In the genomic region with DNA sequence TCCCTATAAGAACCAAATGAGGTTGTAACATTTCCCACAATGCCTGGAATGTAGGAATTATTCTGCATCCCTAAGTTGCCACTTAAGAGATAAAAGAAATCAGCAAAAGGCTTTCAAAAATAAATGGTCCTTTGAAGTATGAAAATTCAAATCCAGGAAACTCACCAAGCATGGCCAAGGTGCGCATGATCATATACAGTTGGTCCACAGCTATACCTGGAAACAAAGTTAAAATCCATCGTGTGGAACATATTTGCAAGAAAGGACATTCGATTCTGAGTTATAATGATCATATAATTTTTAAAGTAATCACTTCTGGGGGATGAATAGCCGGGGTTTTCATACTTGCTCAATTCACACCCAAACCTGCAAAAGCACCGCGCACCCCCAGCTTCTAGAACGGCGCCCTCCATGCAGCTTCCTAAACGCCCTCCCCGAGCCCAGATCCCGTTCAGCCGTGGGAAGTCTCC, we compare ENCODE assay signal across 8 cellular contexts. TPM values are rescaled to one million over a fixed set of nuclear protein-coding genes. Genes with fewer than 3 reads are reported as not detected.
DNase-seq lines count a peak whose midpoint lies in the region; ATAC-seq, FAIRE-seq and TF ChIP-seq lines count a peak whose summit lies in the region.

No MANE protein-coding gene starts in this region.

- peaks cover 29% of the 10 kb centered on the region for H3K4me1 Mint-ChIP-seq in T-helper 2 cell treated with Interferon-gamma antibody and Interleukin-4, amounts not matched to agents 5 μg/mL and 100 μg/mL, for 36 hours (ENCODE audit: low read depth)

- H3K4me3 ChIP-seq in skeletal muscle satellite cell (ENCODE audit: low read length): peak overlapping the region; percentile 84

- H3K9ac ChIP-seq in skeletal muscle satellite cell (ENCODE audit: low read depth, low read length): peak overlapping the region; percentile 95

- peaks cover 10% of the 10 kb centered on the region for H3K4me1 ChIP-seq in foreskin keratinocyte
- H3K4me1 ChIP-seq in skeletal muscle satellite cell (ENCODE audit: control insufficient read depth, insufficient read depth, low read length): peaks cover 40% of the 10 kb centered on the region

- DNase-seq in H54 (ENCODE audit: insufficient read length, low spot score) (no peak), foreskin keratinocyte (peak; percentile 1 to 18), GM13976 (ENCODE audit: low spot score) (no peak), NCI-H446 treated with DMSO at 0.1 percent for 48 hours (lab: John Stamatoyannopoulos, UW) (no peak), GF-D8 (lab: John Stamatoyannopoulos, UW) (no peak)
- no peak for DNase-seq in T-helper 2 cell treated with Interferon-gamma antibody and Interleukin-4, amounts not matched to agents 5 μg/mL and 100 μg/mL, for 36 hours (ENCODE audit: low spot score)
- no peak for DNase-seq in stimulated activated CD4-positive, alpha-beta T cell treated with anti-CD3 and anti-CD28 coated beads, Interleukin-4, amount 100 ng/mL, for 24 hours

- peak overlapping the region; percentile 93 for H3K4me2 ChIP-seq in skeletal muscle satellite cell (ENCODE audit: low read length)

- no peak for TF ChIP-seq POLR2A in H54 (IDR thresholded peaks at IDR 0.05; ENCODE audit: low read depth, low read length)

- H3K27ac ChIP-seq in foreskin keratinocyte: peak overlapping the region; percentile 88

- ATAC-seq in foreskin keratinocyte: no peak

- no peaks in the 10 kb centered on the region for H3K27me3 Mint-ChIP-seq in T-helper 2 cell treated with Interferon-gamma antibody and Interleukin-4, amounts not matched to agents 5 μg/mL and 100 μg/mL, for 36 hours (ENCODE audit: low read depth)

- peak overlapping the region; percentile 89 for H3K27ac Mint-ChIP-seq in T-helper 2 cell treated with Interferon-gamma antibody and Interleukin-4, amounts not matched to agents 5 μg/mL and 100 μg/mL, for 36 hours

- no peaks in the 10 kb centered on the region for H3K9me3 Mint-ChIP-seq in T-helper 2 cell treated with Interferon-gamma antibody and Interleukin-4, amounts not matched to agents 5 μg/mL and 100 μg/mL, for 36 hours

- no peaks in the 10 kb centered on the region for H3K9me3 ChIP-seq in skeletal muscle satellite cell (replicated peaks; ENCODE audit: low read length)

- H3K27me3 ChIP-seq in foreskin keratinocyte: no peaks in the 10 kb centered on the region
- no peaks in the 10 kb centered on the region for H3K27me3 ChIP-seq in skeletal muscle satellite cell (ENCODE audit: control insufficient read depth, insufficient read depth, low read length)

- TF ChIP-seq CTCF in foreskin keratinocyte (conservative IDR thresholded peaks at IDR 0.05): no peak
- TF ChIP-seq CTCF in GM13976 (IDR thresholded peaks at IDR 0.05; ENCODE audit: borderline replicate concordance, control extremely low read depth, extremely low read depth, insufficient read depth, missing control alignments): no peak

- in situ Hi-C loops in GM13976 (cut with MboI; ENCODE audit: low sequenced_read_pairs, unreplicated experiment): no loop called here

- H3K4me3 Mint-ChIP-seq in T-helper 2 cell treated with Interferon-gamma antibody and Interleukin-4, amounts not matched to agents 5 μg/mL and 100 μg/mL, for 36 hours: peak overlapping the region; percentile 90

- H3K36me3 ChIP-seq in skeletal muscle satellite cell (ENCODE audit: insufficient read depth, low read length): peaks cover 23% of the 10 kb centered on the region

- FAIRE-seq in H54 (lab: Jason Lieb, UNC): peak; percentile 23

- peaks cover 16% of the 10 kb centered on the region for H3K36me3 Mint-ChIP-seq in T-helper 2 cell treated with Interferon-gamma antibody and Interleukin-4, amounts not matched to agents 5 μg/mL and 100 μg/mL, for 36 hours (ENCODE audit: low read depth)

RNA-seq across cellular contexts. Expression of gene CARS2, which starts 0.5 kb away (rescaled TPM):
- total RNA-seq in foreskin keratinocyte: 61.9 and 62.0 TPM in 2 replicates
- 64.0 and 66.5 TPM in 2 replicates for polyA plus RNA-seq in foreskin keratinocyte
- total RNA-seq in skeletal muscle satellite cell (2012; rRNA removed): 67.9 and 110 TPM in 2 replicates

RNA-seq across cellular contexts. Expression of gene ING1, which starts 8.1 kb away (rescaled TPM):
- total RNA-seq in foreskin keratinocyte: 9.2 and 13.0 TPM in 2 replicates
- 8.0 and 10.8 TPM in 2 replicates for polyA plus RNA-seq in foreskin keratinocyte
- 8.1 and 9.8 TPM in 2 replicates for total RNA-seq in skeletal muscle satellite cell (2012; rRNA removed)

Comparison
In these comparisons a context has a peak if more than half of its experiments do, and no peak if none do; other contexts are left out.
1. DNase-seq: peak in foreskin keratinocyte (2 of 2); none in H54 (single experiment), T-helper 2 cell treated with Interferon-gamma antibody and Interleukin-4, amounts not matched to agents 5 μg/mL and 100 μg/mL, for 36 hours (single experiment), stimulated activated CD4-positive, alpha-beta T cell treated with anti-CD3 and anti-CD28 coated beads, Interleukin-4, amount 100 ng/mL, for 24 hours (single experiment), GM13976 (single experiment), NCI-H446 treated with DMSO at 0.1 percent for 48 hours (single experiment) and GF-D8 (single experiment).